In the genomic region with DNA sequence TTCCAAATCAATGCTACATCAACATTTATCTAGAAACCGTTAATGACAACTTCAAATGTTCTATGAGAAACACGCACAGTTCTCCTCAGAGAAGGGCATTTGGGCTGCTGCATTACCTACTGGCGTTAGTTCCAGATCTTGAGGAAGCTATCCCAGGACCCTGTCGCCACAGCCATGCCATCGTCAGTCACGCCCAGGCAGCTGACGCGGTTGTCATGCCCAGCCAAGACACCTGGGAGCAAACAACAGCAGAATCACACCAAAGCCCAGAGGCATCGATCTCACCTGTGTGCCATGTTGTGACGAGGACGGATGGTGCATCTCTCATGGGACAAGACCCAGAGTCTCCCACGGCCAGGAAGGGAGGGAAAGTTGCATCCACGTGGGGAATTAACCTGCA, we compare ENCODE assay signal across 21 cellular contexts. TPM values are rescaled to one million over a fixed set of nuclear protein-coding genes. Genes with fewer than 3 reads are reported as not detected.
DNase-seq lines count a peak whose midpoint lies in the region; ATAC-seq, FAIRE-seq and TF ChIP-seq lines count a peak whose summit lies in the region.
"Had no signal": no experiment of that assay in that cellular context is flagged by ENCODE, and none has a peak within 500 bp of the region (broad histone marks: within the 10 kb centered on the region; RNA-seq: fewer than 3 reads in every experiment).

No MANE protein-coding gene starts in this region.

- no peak for FAIRE-seq in kidney (lab: Jason Lieb, UNC)
- FAIRE-seq: D721Med, GM12892, GM18507, HTR-8/SVneo had no signal

- peaks cover 63% of the 10 kb centered on the region for H3K36me3 Mint-ChIP-seq in stimulated activated naive CD8-positive, alpha-beta T cell treated with anti-CD3 and anti-CD28 coated beads, Interleukin-15, Interleukin-2, amounts not matched to agents 100 ng/mL and 50 ng/mL, for 24 hours (ENCODE audit: low read depth)
- peaks cover 49% of the 10 kb centered on the region for H3K36me3 Mint-ChIP-seq in activated CD8-positive, alpha-beta T cell treated with anti-CD3 and anti-CD28 coated beads for 36 hours (ENCODE audit: low read depth)

- ATAC-seq in stimulated activated naive CD8-positive, alpha-beta T cell treated with anti-CD3 and anti-CD28 coated beads, Interleukin-15, amount 100 ng/mL, for 72 hours = no peak
- ATAC-seq in activated CD8-positive, alpha-beta T cell treated with anti-CD3 and anti-CD28 coated beads for 36 hours = no peak
- no peak for ATAC-seq in HG02798 (IDR thresholded peaks at IDR 0.05; ENCODE audit: poor library complexity, unreplicated experiment)
- ATAC-seq in GM18858 (IDR thresholded peaks at IDR 0.05; ENCODE audit: unreplicated experiment) = no peak

- TF ChIP-seq CTCF in activated CD8-positive, alpha-beta T cell treated with anti-CD3 and anti-CD28 coated beads for 36 hours (IDR thresholded peaks at IDR 0.05) = no peak
- no peak for TF ChIP-seq CTCF in kidney (IDR thresholded peaks at IDR 0.05; ENCODE audit: borderline replicate concordance, extremely low read depth, insufficient read depth)

- peaks cover 6 to 12% of the 10 kb centered on the region in 2 donors for H3K4me1 ChIP-seq in kidney (ENCODE audit: control insufficient read depth in 1 of 2, insufficient read depth in 1 of 2, low read depth in 1 of 2, low read length in 2 of 2)

- no peaks in the 10 kb centered on the region for H3K27me3 Mint-ChIP-seq in stimulated activated naive CD8-positive, alpha-beta T cell treated with anti-CD3 and anti-CD28 coated beads, Interleukin-15, Interleukin-2, amounts not matched to agents 100 ng/mL and 50 ng/mL, for 24 hours
- no peaks in the 10 kb centered on the region for H3K27me3 Mint-ChIP-seq in stimulated activated naive CD8-positive, alpha-beta T cell treated with anti-CD3 and anti-CD28 coated beads, Interleukin-15, amount 100 ng/mL, for 72 hours
- H3K27me3 Mint-ChIP-seq in activated CD8-positive, alpha-beta T cell treated with anti-CD3 and anti-CD28 coated beads for 36 hours = no peaks in the 10 kb centered on the region

- POLR2A ChIA-PET in activated CD8-positive, alpha-beta T cell treated with anti-CD3 and anti-CD28 coated beads for 36 hours (lab: Charles Lee) = interaction anchor here (0.6 kb wide), 1 partner anchor 370 kb away, joined by 3 read pairs; no protein-coding TSS in a partner anchor

- peak overlapping the region; percentile 24 for H3K27ac Mint-ChIP-seq in stimulated activated naive CD8-positive, alpha-beta T cell treated with anti-CD3 and anti-CD28 coated beads, Interleukin-15, Interleukin-2, amounts not matched to agents 100 ng/mL and 50 ng/mL, for 24 hours
- no peak overlapping the region for H3K27ac Mint-ChIP-seq in stimulated activated naive CD8-positive, alpha-beta T cell treated with anti-CD3 and anti-CD28 coated beads, Interleukin-15, amount 100 ng/mL, for 72 hours
- H3K27ac Mint-ChIP-seq in activated CD8-positive, alpha-beta T cell treated with anti-CD3 and anti-CD28 coated beads for 36 hours = peak overlapping the region; percentile 21

- DNase-seq in stimulated activated naive CD8-positive, alpha-beta T cell treated with anti-CD3 and anti-CD28 coated beads, Interleukin-15, amount 100 ng/mL, for 72 hours = no peak
- DNase-seq in activated CD8-positive, alpha-beta T cell treated with anti-CD3 and anti-CD28 coated beads for 36 hours = no peak
- DNase-seq in kidney = peak; percentile 57
- DNase-seq in NCI-H510A treated with DMSO at 0.1 percent for 48 hours (lab: John Stamatoyannopoulos, UW) = no peak
- DNase-seq in stimulated activated CD4-positive, alpha-beta T cell treated with anti-CD3 and anti-CD28 coated beads, Interleukin-12 subunit alpha, Interleukin-12 subunit beta, amount 100 ng/mL, for 4 hours = no peak
- DNase-seq: DMS79, IMR-90, NCI-H1417 treated with DMSO at 0.1 percent for 48 hours, NCI-H187 treated with DMSO at 0.1 percent for 48 hours, NCI-H2227 treated with DMSO at 0.1 percent for 48 hours, NCI-H524, NCI-H82, RPMI8226, SIG-M5 had no signal

- CTCF ChIA-PET in activated CD8-positive, alpha-beta T cell treated with anti-CD3 and anti-CD28 coated beads for 36 hours (lab: Charles Lee) = no interaction called here

- intact Hi-C loops in activated CD8-positive, alpha-beta T cell treated with anti-CD3 and anti-CD28 coated beads for 36 hours (cut with micrococcal nuclease) = loop anchor here (10.0 kb wide), 1 partner anchor 108 kb away; a partner anchor contains a TSS
- intact Hi-C loops in kidney (cut with DNase I) = no loop called here

- H3K4me3 ChIP-seq in kidney (ENCODE audit: low read length in 2 of 2) = no peak overlapping the region

- no peak overlapping the region for H3K4me3 Mint-ChIP-seq in stimulated activated naive CD8-positive, alpha-beta T cell treated with anti-CD3 and anti-CD28 coated beads, Interleukin-15, Interleukin-2, amounts not matched to agents 100 ng/mL and 50 ng/mL, for 24 hours
- no peak overlapping the region for H3K4me3 Mint-ChIP-seq in stimulated activated naive CD8-positive, alpha-beta T cell treated with anti-CD3 and anti-CD28 coated beads, Interleukin-15, amount 100 ng/mL, for 72 hours
- no peak overlapping the region for H3K4me3 Mint-ChIP-seq in activated CD8-positive, alpha-beta T cell treated with anti-CD3 and anti-CD28 coated beads for 36 hours

- no peaks in the 10 kb centered on the region for H3K9me3 Mint-ChIP-seq in stimulated activated naive CD8-positive, alpha-beta T cell treated with anti-CD3 and anti-CD28 coated beads, Interleukin-15, Interleukin-2, amounts not matched to agents 100 ng/mL and 50 ng/mL, for 24 hours
- no peaks in the 10 kb centered on the region for H3K9me3 Mint-ChIP-seq in stimulated activated naive CD8-positive, alpha-beta T cell treated with anti-CD3 and anti-CD28 coated beads, Interleukin-15, amount 100 ng/mL, for 72 hours
- H3K9me3 Mint-ChIP-seq in activated CD8-positive, alpha-beta T cell treated with anti-CD3 and anti-CD28 coated beads for 36 hours = no peaks in the 10 kb centered on the region

- H3K27ac ChIP-seq in kidney (ENCODE audit: low read depth in 2 of 2, low read length in 2 of 2) = no peak overlapping the region

- H3K9ac ChIP-seq in kidney (ENCODE audit: low read length in 2 of 2) = no peak overlapping the region

- H3K36me3 ChIP-seq in kidney (ENCODE audit: control insufficient read depth in 1 of 2, insufficient read depth in 2 of 2, low read length in 2 of 2) = peaks cover 47 to 55% of the 10 kb centered on the region in 2 donors

- no peaks in the 10 kb centered on the region for H3K9me3 ChIP-seq in kidney (ENCODE audit: control insufficient read depth in 1 of 2, low read length in 2 of 2)

- peaks cover 11% of the 10 kb centered on the region for H3K4me1 Mint-ChIP-seq in stimulated activated naive CD8-positive, alpha-beta T cell treated with anti-CD3 and anti-CD28 coated beads, Interleukin-15, Interleukin-2, amounts not matched to agents 100 ng/mL and 50 ng/mL, for 24 hours (ENCODE audit: low read depth)
- peaks cover 17% of the 10 kb centered on the region for H3K4me1 Mint-ChIP-seq in stimulated activated naive CD8-positive, alpha-beta T cell treated with anti-CD3 and anti-CD28 coated beads, Interleukin-15, amount 100 ng/mL, for 72 hours
- peaks cover 11% of the 10 kb centered on the region for H3K4me1 Mint-ChIP-seq in activated CD8-positive, alpha-beta T cell treated with anti-CD3 and anti-CD28 coated beads for 36 hours (ENCODE audit: low read depth)

RNA-seq across cellular contexts. Expression of a gene that starts 8.9 kb away (rescaled TPM):
- 10 to 100 TPM; 57.3 to 65.6 TPM for total RNA-seq in activated CD8-positive, alpha-beta T cell treated with anti-CD3 and anti-CD28 coated beads for 36 hours
- 76.3 TPM for total RNA-seq in kidney
- polyA plus RNA-seq in kidney (ENCODE audit: insufficient read depth, low read depth, low replicate concordance) = 37.9 TPM

Comparison
In these comparisons a context has a peak if more than half of its experiments do, and no peak if none do; other contexts are left out.
1. H3K27ac Mint-ChIP-seq: peak in stimulated activated naive CD8-positive, alpha-beta T cell treated with anti-CD3 and anti-CD28 coated beads, Interleukin-15, Interleukin-2, amounts not matched to agents 100 ng/mL and 50 ng/mL, for 24 hours (single experiment) and activated CD8-positive, alpha-beta T cell treated with anti-CD3 and anti-CD28 coated beads for 36 hours (single experiment); none in stimulated activated naive CD8-positive, alpha-beta T cell treated with anti-CD3 and anti-CD28 coated beads, Interleukin-15, amount 100 ng/mL, for 72 hours (0 of 2).